Comparison of ENCODE assay signal across 16 cellular contexts in the genomic region with DNA sequence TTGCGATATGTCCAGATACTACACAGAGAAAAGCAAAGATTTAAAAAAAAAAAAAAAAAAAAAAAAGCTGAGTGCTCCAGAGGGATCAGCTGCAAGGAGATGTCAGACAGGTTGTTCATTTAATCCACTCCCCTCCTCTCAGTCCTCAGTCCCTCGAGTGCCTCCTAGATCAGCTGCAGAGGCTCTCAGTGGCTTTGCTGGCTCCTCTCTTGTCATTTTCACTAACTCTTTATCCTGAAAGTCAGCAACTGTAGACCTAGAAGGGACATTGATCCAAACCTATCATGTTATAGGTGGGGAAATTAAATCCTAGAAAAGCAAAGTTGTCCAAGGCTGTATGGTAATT.
A peak's percentile ranks its signal among the peaks of the same experiment; 100 is the strongest.
DNase-seq lines count a peak whose midpoint lies in the region; ATAC-seq, FAIRE-seq and TF ChIP-seq lines count a peak whose summit lies in the region.
"Had no signal": no experiment of that assay in that cellular context is flagged by ENCODE, and none has a peak within 500 bp of the region (broad histone marks: within the 10 kb centered on the region; RNA-seq: fewer than 3 reads in every experiment).

No MANE protein-coding gene starts in this region.

- no peak for FAIRE-seq in urothelium cell line (lab: Jason Lieb, UNC)
- FAIRE-seq: bronchial epithelial cell, HepG2 had no signal

- peak; percentile 46 for ATAC-seq in SK-N-SH treated with all-trans-retinoic acid at 6 μM for 48 hours
- ATAC-seq: HepG2 had no signal

- DNase-seq in COLO668 (lab: John Stamatoyannopoulos, UW; ENCODE audit: unreplicated experiment) = peak; percentile 8
- DNase-seq in NCI-H1105 (lab: John Stamatoyannopoulos, UW) = peak; percentile 89
- DNase-seq in NCI-H2171 treated with DMSO at 0.1 percent for 48 hours (lab: John Stamatoyannopoulos, UW) = peak; percentile 59
- DNase-seq in SKM-1 treated with dmso at 0.1 percent for 144 hours (lab: John Stamatoyannopoulos, UW; ENCODE audit: unreplicated experiment) = no peak
- DNase-seq in NOMO-1 treated with DMSO at 0.1 percent for 48 hours (lab: John Stamatoyannopoulos, UW; ENCODE audit: unreplicated experiment) = no peak
- no peak for DNase-seq in urothelium cell line (ENCODE audit: low spot score)
- no peak for DNase-seq in stimulated activated CD4-positive, alpha-beta T cell treated with anti-CD3 and anti-CD28 coated beads, Interleukin-4, amount 100 ng/mL, for 4 hours
- DNase-seq: activated CD4-positive, alpha-beta memory T cell treated with anti-CD3 and anti-CD28 coated beads, Interleukin-2, amount 10 ng/mL, durations not matched to agents 7 days and 5 days; activated naive CD8-positive, alpha-beta T cell treated with anti-CD3 and anti-CD28 coated beads, Interleukin-2, amount 10 ng/mL, durations not matched to agents 7 days and 5 days; effector CD8-positive, alpha-beta T cell; MG63; naive B cell; stimulated activated CD4-positive, alpha-beta T cell treated with anti-CD3 and anti-CD28 coated beads, Interleukin-12 subunit alpha, Interleukin-12 subunit beta, amount 100 ng/mL, for 4 hours had no signal

TF ChIP-seq in SK-N-SH treated with all-trans-retinoic acid at 6 μM for 48 hours, 23 proteins besides CTCF, POLR2A, EP300 and RAD21:
- no peak for TF ChIP-seq ZNF70 (CRISPR knock-in tag; IDR thresholded peaks at IDR 0.05)
- no peak for TF ChIP-seq GLIS3 (CRISPR knock-in tag; IDR thresholded peaks at IDR 0.05)
- no peak for TF ChIP-seq PPARA (CRISPR knock-in tag; IDR thresholded peaks at IDR 0.05; ENCODE audit: borderline replicate concordance)
- TF ChIP-seq OSR1 (CRISPR knock-in tag; IDR thresholded peaks at IDR 0.05) = no peak
- no peak for TF ChIP-seq RARB (CRISPR knock-in tag; IDR thresholded peaks at IDR 0.05)
- no peak for TF ChIP-seq TOX (CRISPR knock-in tag; IDR thresholded peaks at IDR 0.05; ENCODE audit: borderline replicate concordance)
- TF ChIP-seq ESRRG (CRISPR knock-in tag; IDR thresholded peaks at IDR 0.05) = no peak
- no peak for TF ChIP-seq CSDC2 (CRISPR knock-in tag; IDR thresholded peaks at IDR 0.05)
- TF ChIP-seq TCF4 (CRISPR knock-in tag; IDR thresholded peaks at IDR 0.05; ENCODE audit: borderline replicate concordance) = no peak
- TF ChIP-seq, protein P1, sequence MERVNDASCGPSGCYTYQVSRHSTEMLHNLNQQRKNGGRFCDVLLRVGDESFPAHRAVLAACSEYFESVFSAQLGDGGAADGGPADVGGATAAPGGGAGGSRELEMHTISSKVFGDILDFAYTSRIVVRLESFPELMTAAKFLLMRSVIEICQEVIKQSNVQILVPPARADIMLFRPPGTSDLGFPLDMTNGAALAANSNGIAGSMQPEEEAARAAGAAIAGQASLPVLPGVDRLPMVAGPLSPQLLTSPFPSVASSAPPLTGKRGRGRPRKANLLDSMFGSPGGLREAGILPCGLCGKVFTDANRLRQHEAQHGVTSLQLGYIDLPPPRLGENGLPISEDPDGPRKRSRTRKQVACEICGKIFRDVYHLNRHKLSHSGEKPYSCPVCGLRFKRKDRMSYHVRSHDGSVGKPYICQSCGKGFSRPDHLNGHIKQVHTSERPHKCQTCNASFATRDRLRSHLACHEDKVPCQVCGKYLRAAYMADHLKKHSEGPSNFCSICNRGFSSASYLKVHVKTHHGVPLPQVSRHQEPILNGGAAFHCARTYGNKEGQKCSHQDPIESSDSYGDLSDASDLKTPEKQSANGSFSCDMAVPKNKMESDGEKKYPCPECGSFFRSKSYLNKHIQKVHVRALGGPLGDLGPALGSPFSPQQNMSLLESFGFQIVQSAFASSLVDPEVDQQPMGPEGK (CRISPR knock-in tag; IDR thresholded peaks at IDR 0.05; ENCODE audit: borderline replicate concordance) = no peak
- no peak for TF ChIP-seq ZNF8 (CRISPR knock-in tag; IDR thresholded peaks at IDR 0.05)
- no peak for TF ChIP-seq ISL1 (CRISPR knock-in tag; IDR thresholded peaks at IDR 0.05)
- no peak for TF ChIP-seq ZFP30 (CRISPR knock-in tag; IDR thresholded peaks at IDR 0.05)
- no peak for TF ChIP-seq ZFP3 (CRISPR knock-in tag; IDR thresholded peaks at IDR 0.05)
- TF ChIP-seq, protein P2, sequence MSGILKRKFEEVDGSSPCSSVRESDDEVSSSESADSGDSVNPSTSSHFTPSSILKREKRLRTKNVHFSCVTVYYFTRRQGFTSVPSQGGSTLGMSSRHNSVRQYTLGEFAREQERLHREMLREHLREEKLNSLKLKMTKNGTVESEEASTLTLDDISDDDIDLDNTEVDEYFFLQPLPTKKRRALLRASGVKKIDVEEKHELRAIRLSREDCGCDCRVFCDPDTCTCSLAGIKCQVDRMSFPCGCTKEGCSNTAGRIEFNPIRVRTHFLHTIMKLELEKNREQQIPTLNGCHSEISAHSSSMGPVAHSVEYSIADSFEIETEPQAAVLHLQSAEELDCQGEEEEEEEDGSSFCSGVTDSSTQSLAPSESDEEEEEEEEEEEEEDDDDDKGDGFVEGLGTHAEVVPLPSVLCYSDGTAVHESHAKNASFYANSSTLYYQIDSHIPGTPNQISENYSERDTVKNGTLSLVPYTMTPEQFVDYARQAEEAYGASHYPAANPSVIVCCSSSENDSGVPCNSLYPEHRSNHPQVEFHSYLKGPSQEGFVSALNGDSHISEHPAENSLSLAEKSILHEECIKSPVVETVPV (CRISPR knock-in tag; IDR thresholded peaks at IDR 0.05) = no peak
- TF ChIP-seq SNAI2 (CRISPR knock-in tag; IDR thresholded peaks at IDR 0.05) = no peak
- TF ChIP-seq ZNF565 (CRISPR knock-in tag; conservative IDR thresholded peaks at IDR 0.05; ENCODE audit: low read depth) = no peak
- TF ChIP-seq, protein P3, sequence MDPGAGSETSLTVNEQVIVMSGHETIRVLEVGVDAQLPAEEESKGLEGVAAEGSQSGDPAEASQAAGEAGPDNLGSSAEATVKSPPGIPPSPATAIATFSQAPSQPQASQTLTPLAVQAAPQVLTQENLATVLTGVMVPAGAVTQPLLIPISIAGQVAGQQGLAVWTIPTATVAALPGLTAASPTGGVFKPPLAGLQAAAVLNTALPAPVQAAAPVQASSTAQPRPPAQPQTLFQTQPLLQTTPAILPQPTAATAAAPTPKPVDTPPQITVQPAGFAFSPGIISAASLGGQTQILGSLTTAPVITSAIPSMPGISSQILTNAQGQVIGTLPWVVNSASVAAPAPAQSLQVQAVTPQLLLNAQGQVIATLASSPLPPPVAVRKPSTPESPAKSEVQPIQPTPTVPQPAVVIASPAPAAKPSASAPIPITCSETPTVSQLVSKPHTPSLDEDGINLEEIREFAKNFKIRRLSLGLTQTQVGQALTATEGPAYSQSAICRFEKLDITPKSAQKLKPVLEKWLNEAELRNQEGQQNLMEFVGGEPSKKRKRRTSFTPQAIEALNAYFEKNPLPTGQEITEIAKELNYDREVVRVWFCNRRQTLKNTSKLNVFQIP (CRISPR knock-in tag; IDR thresholded peaks at IDR 0.05; ENCODE audit: borderline replicate concordance, low read depth) = no peak
- no peak for TF ChIP-seq ARNTL (CRISPR knock-in tag; IDR thresholded peaks at IDR 0.05; ENCODE audit: borderline replicate concordance, low read depth)

Comparison
In these comparisons a context has a peak if more than half of its experiments do, and no peak if none do; other contexts are left out.
1. DNase-seq: peak in COLO668 (single experiment), NCI-H1105 (single experiment) and NCI-H2171 treated with DMSO at 0.1 percent for 48 hours (single experiment); none in SKM-1 treated with dmso at 0.1 percent for 144 hours (single experiment), NOMO-1 treated with DMSO at 0.1 percent for 48 hours (single experiment), urothelium cell line (single experiment) and stimulated activated CD4-positive, alpha-beta T cell treated with anti-CD3 and anti-CD28 coated beads, Interleukin-4, amount 100 ng/mL, for 4 hours (0 of 2).